In genomic region chr2:128420131-128420530, GRCh38 we compare ENCODE assay signal across 16 cellular contexts.
"Had no signal": no experiment of that assay in that cellular context is flagged by ENCODE, and none has a peak within 500 bp of the region (broad histone marks: within the 10 kb centered on the region; RNA-seq: fewer than 3 reads in every experiment).

No MANE protein-coding gene starts in this region.

- H3K9me3 ChIP-seq: gastrocnemius medialis, right lobe of liver, upper lobe of right lung had no signal

- H3K36me3 ChIP-seq: gastrocnemius medialis, heart left ventricle, left lung, right lobe of liver, upper lobe of right lung had no signal

- H3K27me3 Mint-ChIP-seq: stimulated activated naive CD8-positive, alpha-beta T cell treated with anti-CD3 and anti-CD28 coated beads, Interleukin-15, amount 100 ng/mL, for 72 hours had no signal

- H3K27ac Mint-ChIP-seq: stimulated activated naive CD8-positive, alpha-beta T cell treated with anti-CD3 and anti-CD28 coated beads, Interleukin-15, amount 100 ng/mL, for 72 hours; T-helper 2 cell treated with Interferon-gamma antibody and Interleukin-4, amounts not matched to agents 5 μg/mL and 100 μg/mL, for 36 hours had no signal

- H3K27me3 ChIP-seq: gastrocnemius medialis, heart left ventricle, left lung, right lobe of liver, upper lobe of right lung had no signal

- H3K27ac ChIP-seq: gastrocnemius medialis, heart left ventricle, left lung, right lobe of liver, upper lobe of right lung had no signal

- H3K9me3 Mint-ChIP-seq: central memory CD8-positive, alpha-beta T cell; stimulated activated naive CD8-positive, alpha-beta T cell treated with anti-CD3 and anti-CD28 coated beads, Interleukin-15, amount 100 ng/mL, for 72 hours; T-helper 2 cell treated with Interferon-gamma antibody and Interleukin-4, amounts not matched to agents 5 μg/mL and 100 μg/mL, for 36 hours had no signal

- H3K4me3 ChIP-seq: gastrocnemius medialis, heart left ventricle, left lung, right lobe of liver, upper lobe of right lung had no signal

- H3K4me1 ChIP-seq: gastrocnemius medialis, heart left ventricle, left lung, right lobe of liver, upper lobe of right lung had no signal

- H3K4me1 Mint-ChIP-seq: central memory CD8-positive, alpha-beta T cell; stimulated activated naive CD8-positive, alpha-beta T cell treated with anti-CD3 and anti-CD28 coated beads, Interleukin-15, amount 100 ng/mL, for 72 hours had no signal

- H3K4me3 Mint-ChIP-seq: central memory CD8-positive, alpha-beta T cell; neural crest cell; stimulated activated naive CD8-positive, alpha-beta T cell treated with anti-CD3 and anti-CD28 coated beads, Interleukin-15, amount 100 ng/mL, for 72 hours; T-helper 2 cell treated with Interferon-gamma antibody and Interleukin-4, amounts not matched to agents 5 μg/mL and 100 μg/mL, for 36 hours had no signal

- ATAC-seq: gastrocnemius medialis; heart left ventricle; left lung; stimulated activated naive CD8-positive, alpha-beta T cell treated with anti-CD3 and anti-CD28 coated beads, Interleukin-15, amount 100 ng/mL, for 72 hours; upper lobe of right lung had no signal

- DNase-seq: activated CD4-positive, alpha-beta T cell treated with anti-CD3 and anti-CD28 coated beads, Interleukin-2, amount 50 U/mL, for 4 hours; activated naive CD4-positive, alpha-beta T cell treated with anti-CD3 and anti-CD28 coated beads, Interleukin-2, amount 50 U/mL, for 16 hours; activated T-cell treated with anti-CD3 and anti-CD28 coated beads, Interleukin-2, amount 50 U/mL, for 1 hour; cortex of kidney; effector CD4-positive, alpha-beta T cell; gastrocnemius medialis; small intestine; stimulated activated CD4-positive, alpha-beta T cell treated with anti-CD3 and anti-CD28 coated beads, Interleukin-4, amount 100 ng/mL, for 1 hour; stimulated activated naive CD8-positive, alpha-beta T cell treated with anti-CD3 and anti-CD28 coated beads, Interleukin-15, amount 100 ng/mL, for 72 hours had no signal
